In genomic region chr2:96065954-96066353, GRCh38 we compare ENCODE assay signal across 1 cellular context.
A peak's percentile ranks its signal among the peaks of the same experiment; 100 is the strongest.
TF ChIP-seq lines count a peak whose summit lies in the region.

No MANE protein-coding gene starts in this region.

TF ChIP-seq in HepG2, 621 proteins besides CTCF, POLR2A, EP300 and RAD21:
- TF ChIP-seq DNMT1 (CRISPR knock-in tag; IDR thresholded peaks at IDR 0.05) (0 out of 2 replicates have a peak, but pooled peaks have one; percentile 10), SALL1 (CRISPR knock-in tag; IDR thresholded peaks at IDR 0.05) (0 out of 2 replicates have a peak, but pooled peaks have one; percentile 19)
